ENCODE assay signal across 16 cellular contexts in genomic region chr6:45617441-45617840, GRCh38.
A peak's percentile ranks its signal among the peaks of the same experiment; 100 is the strongest.
DNase-seq lines count a peak whose midpoint lies in the region; ATAC-seq and TF ChIP-seq lines count a peak whose summit lies in the region.
"Had no signal": no experiment of that assay in that cellular context is flagged by ENCODE, and none has a peak within 500 bp of the region (broad histone marks: within the 10 kb centered on the region; RNA-seq: fewer than 3 reads in every experiment).

No MANE protein-coding gene starts in this region.

- no peak overlapping the region for H3K18ac ChIP-seq in H9 (ENCODE audit: insufficient read length, low read depth, low read length)
- H3K18ac ChIP-seq in trophoblast cell (ENCODE audit: low read length): no peak overlapping the region

- H3K9ac ChIP-seq in H9 (ENCODE audit: extremely low read depth, insufficient read length, low read length) (no peak overlapping the region), trophoblast cell (ENCODE audit: low read length) (no peak overlapping the region)

- H2BK12ac ChIP-seq in H9 (ENCODE audit: insufficient read length, low read depth, low read length): no peak overlapping the region
- no peak overlapping the region for H2BK12ac ChIP-seq in trophoblast cell (ENCODE audit: low read length)

- no peaks in the 10 kb centered on the region for H4K20me1 ChIP-seq in H9 (ENCODE audit: control insufficient read depth, insufficient read depth, insufficient read length)

- H3K79me2 ChIP-seq in H9 (ENCODE audit: insufficient read depth, low read length) (no peaks in the 10 kb centered on the region), trophoblast cell (ENCODE audit: control insufficient read depth, insufficient read depth, low read length, poor library complexity) (no peaks in the 10 kb centered on the region)
- H3K79me2 ChIP-seq: hepatocyte had no signal

- no peak for TF ChIP-seq EP300 in esophagus muscularis mucosa (IDR thresholded peaks at IDR 0.05)

- no peak overlapping the region for H3K23ac ChIP-seq in H9 (ENCODE audit: insufficient read length, low read depth, low read length)
- no peak overlapping the region for H3K23ac ChIP-seq in trophoblast cell (ENCODE audit: low read length)

- H2BK15ac ChIP-seq in H9 (ENCODE audit: low read depth, low read length): no peak overlapping the region

- no peaks in the 10 kb centered on the region for H3K4me1 ChIP-seq in H9 (ENCODE audit: insufficient read depth, low read length)
- H3K4me1 ChIP-seq in esophagus muscularis mucosa: peaks cover 0 to 2% (median 0%) of the 10 kb centered on the region in 4 donors
- H3K4me1 ChIP-seq in trophoblast cell (ENCODE audit: control insufficient read depth in 1 of 2, insufficient read depth in 2 of 2, low read length in 2 of 2): no peaks in the 10 kb centered on the region
- H3K4me1 ChIP-seq: thyroid gland had no signal

- H3K36me3 ChIP-seq in esophagus muscularis mucosa (no peaks in the 10 kb centered on the region), trophoblast cell (ENCODE audit: control insufficient read depth in 1 of 2, insufficient read depth in 2 of 2, low read length in 2 of 2) (no peaks in the 10 kb centered on the region)
- H3K36me3 ChIP-seq: thyroid gland had no signal

- H3K4ac ChIP-seq in H9 (ENCODE audit: low read depth, low read length) (no peak overlapping the region), trophoblast cell (ENCODE audit: low read depth, low read length) (no peak overlapping the region)

- no peaks in the 10 kb centered on the region; a peak in 1 of 7 replicates for H3K36me3 Mint-ChIP-seq in H9 (ENCODE audit: insufficient read depth in 1 of 3, low read depth in 3 of 3)
- H3K36me3 Mint-ChIP-seq in osteocyte (ENCODE audit: unreplicated experiment): peaks cover under 1% of the 10 kb centered on the region
- H3K36me3 Mint-ChIP-seq: naive B cell had no signal

- H4K12ac ChIP-seq in trophoblast cell (ENCODE audit: low read depth, low read length): no peak overlapping the region

- H3K27ac ChIP-seq in H9 (ENCODE audit: insufficient read length, low read depth, low read length) (no peak overlapping the region), esophagus muscularis mucosa (replicated peaks in 1 of 4) (no peak overlapping the region), trophoblast cell (ENCODE audit: low read depth, low read length) (no peak overlapping the region)
- H3K27ac ChIP-seq: hepatocyte, SK-N-MC, thyroid gland had no signal

- H2BK5ac ChIP-seq in H9 (ENCODE audit: insufficient read length, low read length) (no peak overlapping the region), trophoblast cell (ENCODE audit: low read depth, low read length, poor library complexity) (no peak overlapping the region)

- TF ChIP-seq CTCF in H9 (conservative IDR thresholded peaks at IDR 0.05) (0 out of 3 replicates have a peak, but pooled peaks have one; percentile 5), esophagus muscularis mucosa (IDR thresholded peaks at IDR 0.05) (no peak), osteocyte (IDR thresholded peaks at IDR 0.05) (no peak)

- H3K9me3 Mint-ChIP-seq in H9 (no peaks in the 10 kb centered on the region), osteocyte (ENCODE audit: unreplicated experiment) (peaks cover 3% of the 10 kb centered on the region)
- H3K9me3 Mint-ChIP-seq: CD8-positive, alpha-beta memory T cell; naive B cell had no signal

- H3K27me3 Mint-ChIP-seq in H9 (ENCODE audit: low read depth): peaks cover 7% of the 10 kb centered on the region
- no peaks in the 10 kb centered on the region for H3K27me3 Mint-ChIP-seq in osteocyte (ENCODE audit: unreplicated experiment)
- H3K27me3 Mint-ChIP-seq: CD8-positive, alpha-beta memory T cell; naive B cell had no signal

- H3K4me1 Mint-ChIP-seq in H9 (peaks cover 4 to 5% of the 10 kb centered on the region in 2 experiments), osteocyte (ENCODE audit: unreplicated experiment) (peaks cover 21% of the 10 kb centered on the region)

- H3K79me1 ChIP-seq in H9 (ENCODE audit: insufficient read depth, low read depth, low read length, poor library complexity, severe bottlenecking): no peaks in the 10 kb centered on the region
- H3K79me1 ChIP-seq in trophoblast cell (ENCODE audit: low read length): no peaks in the 10 kb centered on the region

- no peak overlapping the region for H3T11ph ChIP-seq in H9 (ENCODE audit: low read length)

- H2BK120ac ChIP-seq in H9 (ENCODE audit: low read depth, low read length, poor library complexity, severe bottlenecking) (no peak overlapping the region), trophoblast cell (ENCODE audit: insufficient read depth, low read length, poor library complexity) (no peak overlapping the region)

- H3K4me3 Mint-ChIP-seq in H9 (no peak overlapping the region), osteocyte (ENCODE audit: unreplicated experiment) (no peak overlapping the region)
- H3K4me3 Mint-ChIP-seq: naive B cell had no signal

- no peaks in the 10 kb centered on the region for H3K23me2 ChIP-seq in H9 (ENCODE audit: insufficient read length, low read depth, low read length, poor library complexity, severe bottlenecking)

- no peak overlapping the region for H4K5ac ChIP-seq in H9 (ENCODE audit: insufficient read length, low read depth, low read length)

- H3K9me3 ChIP-seq in H9 (ENCODE audit: control insufficient read depth, low read depth, low read length) (no peaks in the 10 kb centered on the region), esophagus muscularis mucosa (no peaks in the 10 kb centered on the region), trophoblast cell (ENCODE audit: insufficient read depth, low read depth, low read length) (no peaks in the 10 kb centered on the region)
- H3K9me3 ChIP-seq: thyroid gland had no signal

- no peak for DNase-seq in H9
- DNase-seq in SW480 (ENCODE audit: low spot score): peak; percentile 7
- DNase-seq in esophagus muscularis mucosa (ENCODE audit: extremely low spot score): peak; percentile 19
- no peak for DNase-seq in osteocyte (ENCODE audit: extremely low spot score, unreplicated experiment)
- DNase-seq in trophoblast cell: no peak
- no peak for DNase-seq in KG1 (lab: John Stamatoyannopoulos, UW)
- DNase-seq: activated gamma-delta T cell treated with Interleukin-2 at 50 U/mL for 16 hours; CD8-positive, alpha-beta memory T cell; naive B cell; NCI-H2171; retina; stimulated activated CD8-positive, alpha-beta memory T cell treated with anti-CD3 and anti-CD28 coated beads, Interleukin-4, amount 100 ng/mL, for 48 hours; thyroid gland had no signal

- no peak overlapping the region for H2BK20ac ChIP-seq in H9 (ENCODE audit: low read depth, low read length, poor library complexity, severe bottlenecking)

- no CpG with 5 or more reads among the region's 3 CpGs for WGBS in H9 (ENCODE audit: extremely low coverage, insufficient read length, low lambda C conversion rate)
- 94% methylated on average over 3 of the region's 3 CpGs for WGBS in esophagus muscularis mucosa
- WGBS in trophoblast cell (ENCODE audit: extremely low coverage, insufficient coverage, insufficient read length): no CpG with 5 or more reads among the region's 3 CpGs

- intact Hi-C loops in esophagus muscularis mucosa (cut with DNase I): no loop called here

- ATAC-seq in HG03565 (IDR thresholded peaks at IDR 0.05; ENCODE audit: unreplicated experiment): no peak

- H2AK5ac ChIP-seq in H9 (ENCODE audit: insufficient read length, low read length) (no peak overlapping the region), trophoblast cell (ENCODE audit: low read length) (no peak overlapping the region)

- H3K27ac Mint-ChIP-seq in H9: 0 out of 7 replicates have a peak overlapping the region, but pooled peaks of 1 of the 3 experiments have one; percentile 13
- H3K27ac Mint-ChIP-seq in osteocyte (ENCODE audit: unreplicated experiment): peak overlapping the region; percentile 8

- H2AFZ ChIP-seq in H9 (ENCODE audit: low read length): no peak overlapping the region
- no peak overlapping the region for H2AFZ ChIP-seq in trophoblast cell (ENCODE audit: insufficient read depth, low read length, poor library complexity)
- H2AFZ ChIP-seq: hepatocyte had no signal

- H3K27me3 ChIP-seq in H9 (ENCODE audit: insufficient read depth, low read length) (no peaks in the 10 kb centered on the region), esophagus muscularis mucosa (no peaks in the 10 kb centered on the region), trophoblast cell (ENCODE audit: insufficient read depth, low read length) (no peaks in the 10 kb centered on the region)
- H3K27me3 ChIP-seq: hepatocyte, thyroid gland had no signal

- H3K4me2 ChIP-seq in H9 (ENCODE audit: insufficient read depth, insufficient read length, low read length): no peak overlapping the region
- no peak overlapping the region for H3K4me2 ChIP-seq in trophoblast cell (ENCODE audit: low read length)
- H3K4me2 ChIP-seq: hepatocyte had no signal

- H4K8ac ChIP-seq in H9 (replicated peaks; ENCODE audit: insufficient read length, low read depth, low read length): no peak overlapping the region
- no peak overlapping the region for H4K8ac ChIP-seq in trophoblast cell (ENCODE audit: low read depth, low read length)

- no peak overlapping the region for H3K14ac ChIP-seq in H9 (ENCODE audit: insufficient read depth, low read length)
- no peak overlapping the region for H3K14ac ChIP-seq in trophoblast cell (ENCODE audit: low read length)

- H3K4me3 ChIP-seq in esophagus muscularis mucosa: no peak overlapping the region
- no peak overlapping the region for H3K4me3 ChIP-seq in trophoblast cell (ENCODE audit: low read depth, low read length)
- H3K4me3 ChIP-seq: hepatocyte, SK-N-MC, thyroid gland had no signal

- no peak overlapping the region for H4K91ac ChIP-seq in H9 (ENCODE audit: insufficient read length, low read depth, low read length)
- no peak overlapping the region for H4K91ac ChIP-seq in trophoblast cell (ENCODE audit: low read depth, low read length)

- no peak overlapping the region for H3K56ac ChIP-seq in H9 (ENCODE audit: insufficient read length, low read depth, low read length)

- no peak for TF ChIP-seq POLR2A in esophagus muscularis mucosa (IDR thresholded peaks at IDR 0.05; ENCODE audit: low read depth)

Comparison
In these comparisons a context has a peak if more than half of its experiments do, and no peak if none do; other contexts are left out.
1. DNase-seq: peak in SW480 (single experiment) and esophagus muscularis mucosa (single experiment); none in H9 (single experiment), osteocyte (single experiment), trophoblast cell (0 of 2) and KG1 (single experiment).